17 cellular contexts compared by ENCODE assay signal in genomic region chr5:140147460-140147859, GRCh38. TPM values are rescaled to one million over a fixed set of nuclear protein-coding genes. Genes with fewer than 3 reads are reported as not detected.
DNase-seq lines count a peak whose midpoint lies in the region; ATAC-seq and TF ChIP-seq lines count a peak whose summit lies in the region.
"Had no signal": no experiment of that assay in that cellular context is flagged by ENCODE, and none has a peak within 500 bp of the region (broad histone marks: within the 10 kb centered on the region; RNA-seq: fewer than 3 reads in every experiment).

No MANE protein-coding gene starts in this region.

- H3K9me3 Mint-ChIP-seq in endodermal cell: no peaks in the 10 kb centered on the region
- H3K9me3 Mint-ChIP-seq: CD4-positive, alpha-beta memory T cell; H9 had no signal

- no peak overlapping the region for H3K4ac ChIP-seq in mesendoderm (ENCODE audit: low read depth, low read length)

- ATAC-seq in right cardiac atrium: no peak
- ATAC-seq: HCT116 had no signal

- H2AK5ac ChIP-seq in mesendoderm (ENCODE audit: low read length): no peak overlapping the region

- H2BK15ac ChIP-seq in mesendoderm (replicated peaks; ENCODE audit: low read depth): no peak overlapping the region

- intact Hi-C loops in right cardiac atrium (cut with DNase I): loop anchor here in 1 of 4 donors (5.0 kb wide), 2 partner anchors 35 to 70 kb away; partner anchors contain the start of gene PURA

- peaks cover 15% of the 10 kb centered on the region for H3K4me1 Mint-ChIP-seq in endodermal cell

- POLR2A ChIA-PET in RWPE1 (lab: Yijun Ruan, JAX; ENCODE audit: low non-redundant PET): no interaction called here

- H3K9ac ChIP-seq in endodermal cell (ENCODE audit: extremely low read depth, low read length, poor library complexity, severe bottlenecking) (no peak overlapping the region), mesendoderm (ENCODE audit: low read length) (no peak overlapping the region)
- H3K9ac ChIP-seq: GM23248 had no signal

- H3K36me3 Mint-ChIP-seq in endodermal cell (ENCODE audit: low read depth): no peaks in the 10 kb centered on the region

- no peak overlapping the region for H3K4me2 ChIP-seq in mesendoderm (ENCODE audit: low read length)

- no peak overlapping the region for H3K27ac Mint-ChIP-seq in endodermal cell
- H3K27ac Mint-ChIP-seq: H9 had no signal

- H3K9me3 ChIP-seq in right atrium auricular region (no peaks in the 10 kb centered on the region), right cardiac atrium (ENCODE audit: control insufficient read depth, low read length) (no peaks in the 10 kb centered on the region), endodermal cell (ENCODE audit: control insufficient read depth, low read length) (no peaks in the 10 kb centered on the region)

- H2BK5ac ChIP-seq in mesendoderm (ENCODE audit: low read length): no peak overlapping the region

- H4K8ac ChIP-seq in mesendoderm (ENCODE audit: low read depth, low read length): no peak overlapping the region

- H3K79me2 ChIP-seq in mesendoderm (ENCODE audit: control insufficient read depth, insufficient read depth, low read length): no peaks in the 10 kb centered on the region

- no peaks in the 10 kb centered on the region for H3K36me3 ChIP-seq in right atrium auricular region
- no peaks in the 10 kb centered on the region for H3K36me3 ChIP-seq in endodermal cell (ENCODE audit: control insufficient read depth, insufficient read depth, low read length)
- H3K36me3 ChIP-seq in mesendoderm (ENCODE audit: control insufficient read depth, insufficient read depth, low read length): no peaks in the 10 kb centered on the region

- peaks cover 57% of the 10 kb centered on the region for H3K27me3 Mint-ChIP-seq in endodermal cell (ENCODE audit: insufficient read depth)

- H3K27ac ChIP-seq in right atrium auricular region: no peak overlapping the region
- no peak overlapping the region for H3K27ac ChIP-seq in right cardiac atrium (ENCODE audit: low read length)
- H3K27ac ChIP-seq in endodermal cell (ENCODE audit: low read depth, low read length): no peak overlapping the region
- H3K27ac ChIP-seq in mesendoderm (ENCODE audit: low read depth, low read length): no peak overlapping the region
- no peak overlapping the region for H3K27ac ChIP-seq in RWPE1
- H3K27ac ChIP-seq: GM23248 had no signal

- DNase-seq in right atrium auricular region (ENCODE audit: low spot score): peak; percentile 36
- no peak for DNase-seq in right cardiac atrium
- DNase-seq in endodermal cell: peak; percentile 28
- DNase-seq in mesendoderm: no peak
- no peak for DNase-seq in stimulated activated naive CD4-positive, alpha-beta T cell treated with Interleukin-2 at 50 U/mL for 16 hours (lab: John Stamatoyannopoulos, UW)
- no peak for DNase-seq in RWPE1 (ENCODE audit: low spot score)
- no peak for DNase-seq in activated CD4-positive, alpha-beta T cell treated with anti-CD3 and anti-CD28 coated beads for 1 hour
- DNase-seq: C1 segment of cervical spinal cord; Calu3; CD4-positive, alpha-beta memory T cell; COR-L47; DMS53; DMS79 treated with DMSO at 0.1 percent for 48 hours; GF-D8; GM23248; H9 had no signal

- H4K5ac ChIP-seq in mesendoderm (ENCODE audit: low read length): no peak overlapping the region

- no peak overlapping the region for H3K56ac ChIP-seq in mesendoderm (ENCODE audit: low read length)

- 96% methylated on average over 1 of the region's 1 CpG for WGBS in right cardiac atrium
- 89% methylated on average over 1 of the region's 1 CpG; no CpG with 5 or more reads in 1 of the 2 experiments for WGBS in endodermal cell (ENCODE audit: insufficient coverage in 1 of 2, insufficient read length in 1 of 2), 2 experiments
- no CpG with 5 or more reads among the region's 1 CpG for WGBS in mesendoderm (ENCODE audit: extremely low coverage, insufficient coverage, low lambda C conversion rate)

- H3K18ac ChIP-seq in mesendoderm (ENCODE audit: low read length): no peak overlapping the region

- H2BK120ac ChIP-seq in mesendoderm (ENCODE audit: low read depth, low read length): no peak overlapping the region

- CTCF ChIA-PET in RWPE1 (lab: Yijun Ruan, JAX): interaction anchor here (0.6 to 0.8 kb wide), 2 partner anchors 26 to 72 kb away, joined by 3 read pairs; no protein-coding TSS in a partner anchor

- H3K4me1 ChIP-seq in right atrium auricular region: peaks cover 0 to 27% of the 10 kb centered on the region in 2 donors
- H3K4me1 ChIP-seq in right cardiac atrium (ENCODE audit: control insufficient read depth, insufficient read depth, low read length): no peaks in the 10 kb centered on the region
- peaks cover 9% of the 10 kb centered on the region for H3K4me1 ChIP-seq in endodermal cell (ENCODE audit: control insufficient read depth, insufficient read depth, low read length)
- H3K4me1 ChIP-seq in mesendoderm (ENCODE audit: control insufficient read depth, low read depth, low read length): peaks cover under 1% of the 10 kb centered on the region

- H3K4me3 Mint-ChIP-seq in endodermal cell: no peak overlapping the region

- TF ChIP-seq CTCF in right atrium auricular region (IDR thresholded peaks at IDR 0.05) (no peak), endodermal cell (conservative IDR thresholded peaks at IDR 0.05) (no peak), RWPE1 (conservative IDR thresholded peaks at IDR 0.05; ENCODE audit: low read depth) (no peak)

- H3K27me3 ChIP-seq in right atrium auricular region: no peaks in the 10 kb centered on the region
- H3K27me3 ChIP-seq in right cardiac atrium (ENCODE audit: control insufficient read depth, insufficient read depth): no peaks in the 10 kb centered on the region
- H3K27me3 ChIP-seq in endodermal cell (ENCODE audit: control insufficient read depth, insufficient read depth, low read length, poor library complexity, severe bottlenecking): peaks cover 40% of the 10 kb centered on the region
- H3K27me3 ChIP-seq in mesendoderm (ENCODE audit: insufficient read depth, low read length, poor library complexity): peaks cover 31% of the 10 kb centered on the region

- peak overlapping the region; percentile 30 for H3K23ac ChIP-seq in mesendoderm (ENCODE audit: low read length)

- H3K79me1 ChIP-seq in mesendoderm (ENCODE audit: low read length): no peaks in the 10 kb centered on the region

- H3K4me3 ChIP-seq in right atrium auricular region (no peak overlapping the region), right cardiac atrium (ENCODE audit: low read length) (no peak overlapping the region), endodermal cell (ENCODE audit: low read length) (no peak overlapping the region), mesendoderm (ENCODE audit: low read length) (no peak overlapping the region)
- H3K4me3 ChIP-seq: GM23248 had no signal

RNA-seq across cellular contexts. Expression of gene IGIP, which starts 21.7 kb away (rescaled TPM):
- total RNA-seq in right atrium auricular region (10 to 100 TPM; 13.7 to 13.8 TPM), right cardiac atrium (10 to 100 TPM; 14.9 to 20.1 (median 16.9) TPM), endodermal cell (1 to 10 TPM; 2.0 to 2.5 TPM)
- 9.8 TPM for polyA plus RNA-seq in right cardiac atrium
- 0.57 TPM for polyA plus RNA-seq in endodermal cell (2013, experiment 1 of 2)
- polyA plus RNA-seq in endodermal cell (2013, experiment 2 of 2): 0.58 TPM
- polyA plus RNA-seq in mesendoderm (2013, experiment 1 of 2): 0.04 TPM
- polyA plus RNA-seq in mesendoderm (2013, experiment 2 of 2): 0.04 TPM

RNA-seq across cellular contexts. Expression of gene CYSTM1, which starts 27.5 kb away (rescaled TPM):
- total RNA-seq in right atrium auricular region (100 to 1,000 TPM in 1 of 2 donors, 10 to 100 TPM in 1; 89.8 to 143 TPM), right cardiac atrium (10 to 100 TPM; 47.8 to 58.3 (median 51.1) TPM), endodermal cell (10 to 100 TPM; 30.7 to 38.1 TPM)
- 77.4 TPM for polyA plus RNA-seq in right cardiac atrium
- polyA plus RNA-seq in endodermal cell (2013, experiment 1 of 2): 19.4 TPM
- polyA plus RNA-seq in endodermal cell (2013, experiment 2 of 2): 22.2 TPM
- 21.9 TPM for polyA plus RNA-seq in mesendoderm (2013, experiment 1 of 2)
- polyA plus RNA-seq in mesendoderm (2013, experiment 2 of 2): 20.3 TPM

RNA-seq across cellular contexts. Expression of gene PURA, which starts 33.6 kb away (rescaled TPM):
- 10 to 100 TPM; 23.9 to 25.1 TPM for total RNA-seq in right atrium auricular region
- 10 to 100 TPM; 25.7 to 37.1 (median 32.9) TPM for total RNA-seq in right cardiac atrium
- 6.1 TPM for polyA plus RNA-seq in right cardiac atrium
- 1 to 10 TPM; 6.8 to 7.7 TPM for total RNA-seq in endodermal cell
- polyA plus RNA-seq in endodermal cell (2013, experiment 1 of 2): 3.1 TPM
- polyA plus RNA-seq in endodermal cell (2013, experiment 2 of 2): 2.4 TPM
- polyA plus RNA-seq in mesendoderm (2013, experiment 1 of 2): 0.86 TPM
- polyA plus RNA-seq in mesendoderm (2013, experiment 2 of 2): 0.77 TPM

Comparison
In these comparisons a context has a peak if more than half of its experiments do, and no peak if none do; other contexts are left out.
1. DNase-seq: peak in right atrium auricular region (single experiment) and endodermal cell (single experiment); none in right cardiac atrium (0 of 3), mesendoderm (single experiment), stimulated activated naive CD4-positive, alpha-beta T cell treated with Interleukin-2 at 50 U/mL for 16 hours (single experiment), RWPE1 (single experiment) and activated CD4-positive, alpha-beta T cell treated with anti-CD3 and anti-CD28 coated beads for 1 hour (single experiment).
2. RNA of gene IGIP, which starts 21.7 kb away (total RNA-seq): 14.9 to 20.1 TPM in right cardiac atrium and 13.7 to 13.8 TPM in right atrium auricular region; 2.0 to 2.5 TPM in endodermal cell; every median in the first group is over 4 times any median in the second.